Comparison of ENCODE assay signal across 8 cellular contexts in genomic region chr19:14147797-14148605, GRCh38. TPM values are rescaled to one million over a fixed set of nuclear protein-coding genes. Genes with fewer than 3 reads are reported as not detected.
DNase-seq lines count a peak whose midpoint lies in the region; ATAC-seq, FAIRE-seq and TF ChIP-seq lines count a peak whose summit lies in the region.

No MANE protein-coding gene starts in this region.

- no peaks in the 10 kb centered on the region for H3K36me3 ChIP-seq in kidney (ENCODE audit: control insufficient read depth in 1 of 2, insufficient read depth in 2 of 2, low read length in 2 of 2)

- H3K4me3 ChIP-seq in kidney (ENCODE audit: low read length in 2 of 2) = no peak overlapping the region

- no peak overlapping the region for H3K27ac Mint-ChIP-seq in Calu3 (ENCODE audit: unreplicated experiment)

- H3K36me3 Mint-ChIP-seq in Calu3 (ENCODE audit: insufficient read depth, unreplicated experiment) = peaks cover 5% of the 10 kb centered on the region

- H3K9ac ChIP-seq in kidney (ENCODE audit: low read length in 2 of 2) = peak overlapping the region in 1 of 2 donors; percentile 10

- BruUV-seq in Calu3 (replicated peaks; lab: Mats Ljungman, UMichigan) = no TSS peak

- H3K27ac ChIP-seq in cingulate gyrus (ENCODE audit: low read depth, low read length) (peak overlapping the region; percentile 71), kidney (ENCODE audit: low read depth in 2 of 2, low read length in 2 of 2) (peak overlapping the region in 1 of 2 donors; percentile 32)

- H3K9me3 ChIP-seq in kidney (ENCODE audit: control insufficient read depth in 1 of 2, low read length in 2 of 2) = no peaks in the 10 kb centered on the region

- no peaks in the 10 kb centered on the region for H3K27me3 Mint-ChIP-seq in Calu3 (ENCODE audit: unreplicated experiment)

- TF ChIP-seq POLR2A in GM18505 (IDR thresholded peaks at IDR 0.05; ENCODE audit: borderline replicate concordance, extremely low read depth, insufficient read depth, insufficient read length) = no peak

- peaks cover 8% of the 10 kb centered on the region for H3K4me1 Mint-ChIP-seq in Calu3 (ENCODE audit: low read depth, unreplicated experiment)

- intact Hi-C loops in Calu3 (cut with micrococcal nuclease; ENCODE audit: unreplicated experiment) (no loop called here), kidney (cut with DNase I) (no loop called here)

- DNase-seq in Calu3 (peak; percentile 71), HuH-7.5 (ENCODE audit: low spot score) (peak; percentile 95), kidney (peak; percentile 91)
- DNase-seq in stimulated activated CD4-positive, alpha-beta T cell treated with anti-CD3 and anti-CD28 coated beads, Interleukin-12 subunit alpha, Interleukin-12 subunit beta, amount 100 ng/mL, for 4 hours = peak; percentile 50

- peaks cover 0 to 14% of the 10 kb centered on the region in 2 donors for H3K4me1 ChIP-seq in kidney (ENCODE audit: control insufficient read depth in 1 of 2, insufficient read depth in 1 of 2, low read depth in 1 of 2, low read length in 2 of 2)

- no peak for FAIRE-seq in kidney (lab: Jason Lieb, UNC)

- CTCF ChIA-PET in Calu3 (lab: Charles Lee) = interaction anchor here (1.0 to 1.6 kb wide), 3 partner anchors 11 to 200 kb away, joined by 5 to 9 read pairs (median 8); partner anchors contain the start of gene ASF1B

- no peaks in the 10 kb centered on the region for H3K9me3 Mint-ChIP-seq in Calu3 (ENCODE audit: low read depth, unreplicated experiment)

- peak; percentile 51 to 56 for ATAC-seq in activated CD4-positive, CD25-positive, alpha-beta regulatory T cell treated with anti-CD3 and anti-CD28 coated beads, Interleukin-2, amount 50 U/mL, for 24 hours
- no peak for ATAC-seq in HG03520 (IDR thresholded peaks at IDR 0.05; ENCODE audit: unreplicated experiment)
- no peak for ATAC-seq in GM18505 (IDR thresholded peaks at IDR 0.05; ENCODE audit: unreplicated experiment)

- peak overlapping the region; percentile 30 for H3K4me3 Mint-ChIP-seq in Calu3 (ENCODE audit: low read depth, unreplicated experiment)

- TF ChIP-seq CTCF in Calu3 (IDR thresholded peaks at IDR 0.05; ENCODE audit: unreplicated experiment) (peak; percentile 66), kidney (IDR thresholded peaks at IDR 0.05; ENCODE audit: borderline replicate concordance, extremely low read depth, insufficient read depth) (peak; percentile 65)

RNA-seq across cellular contexts. Expression of gene ASF1B, which starts 11.6 kb away (rescaled TPM):
- 42.6 and 44.2 TPM in 2 replicates for total RNA-seq in Calu3 (2022)
- 1.8 TPM for total RNA-seq in kidney
- 0.49 TPM for polyA plus RNA-seq in kidney (ENCODE audit: insufficient read depth, low read depth, low replicate concordance)

RNA-seq across cellular contexts. Expression of gene PRKACA, which starts 30.4 kb away (rescaled TPM):
- total RNA-seq in Calu3 (2022) = 57.3 and 59.8 TPM in 2 replicates
- 92.3 TPM for total RNA-seq in kidney
- 51.4 TPM for polyA plus RNA-seq in kidney (ENCODE audit: insufficient read depth, low read depth, low replicate concordance)

RNA-seq across cellular contexts. Expression of gene SAMD1, which starts 57.5 kb away (rescaled TPM):
- total RNA-seq in Calu3 (2022) (41.1 and 44.2 TPM in 2 replicates), kidney (28.3 TPM)
- polyA plus RNA-seq in kidney (ENCODE audit: insufficient read depth, low read depth, low replicate concordance) = 23.3 TPM

RNA-seq across cellular contexts. Expression of gene ADGRL1, which starts 58.0 kb away (rescaled TPM):
- total RNA-seq in Calu3 (2022) (24.8 and 26.5 TPM in 2 replicates), kidney (30.2 TPM)
- polyA plus RNA-seq in kidney (ENCODE audit: insufficient read depth, low read depth, low replicate concordance) = 6.3 TPM

Comparison
In these comparisons a context has a peak if more than half of its experiments do, and no peak if none do; other contexts are left out.
1. ATAC-seq: peak in activated CD4-positive, CD25-positive, alpha-beta regulatory T cell treated with anti-CD3 and anti-CD28 coated beads, Interleukin-2, amount 50 U/mL, for 24 hours (2 of 2); none in HG03520 (single experiment) and GM18505 (single experiment).
2. RNA of gene ASF1B, which starts 11.6 kb away (total RNA-seq): 42.6 to 44.2 TPM in Calu3; 1.8 TPM in kidney (single experiment); every median in the first group is over 10 times any median in the second.
3. Peak in every context shown above with its lines, with median percentiles within 50 percentile points of each other: DNase-seq.